ENCODE assay signal across 9 cellular contexts in genomic region chr11:83072689-83073242, GRCh38. TPM values are rescaled to one million over a fixed set of nuclear protein-coding genes. Genes with fewer than 3 reads are reported as not detected.
A peak's percentile ranks its signal among the peaks of the same experiment; 100 is the strongest.
DNase-seq lines count a peak whose midpoint lies in the region; TF ChIP-seq lines count a peak whose summit lies in the region.
"Had no signal": no experiment of that assay in that cellular context is flagged by ENCODE, and none has a peak within 500 bp of the region (broad histone marks: within the 10 kb centered on the region; RNA-seq: fewer than 3 reads in every experiment).

No MANE protein-coding gene starts in this region.

- H3K4me2 ChIP-seq in OCI-LY7 (ENCODE audit: low read length), result peak overlapping the region; percentile 75

- H3K4me3 ChIP-seq in GM12875 (ENCODE audit: low read depth, low read length) (peak overlapping the region; percentile 83), OCI-LY7 (ENCODE audit: low read depth, low read length, poor library complexity, severe bottlenecking) (peak overlapping the region; percentile 86), fibroblast of pulmonary artery (replicated peaks; ENCODE audit: low read depth, low read length) (peak overlapping the region; percentile 92), skeletal muscle cell (ENCODE audit: low read depth, low read length) (peak overlapping the region; percentile 89)

- H4K20me1 ChIP-seq in OCI-LY7 (ENCODE audit: insufficient read depth, low read length), result no peaks in the 10 kb centered on the region

- H3K27ac Mint-ChIP-seq in nephron progenitor cell, result no peak overlapping the region
- H3K27ac Mint-ChIP-seq in activated T-cell treated with anti-CD3 and anti-CD28 coated beads, Interleukin-2, amount 50 U/mL, for 24 hours, result no peak overlapping the region

- H3K9me3 Mint-ChIP-seq in nephron progenitor cell, result no peaks in the 10 kb centered on the region
- no peaks in the 10 kb centered on the region for H3K9me3 Mint-ChIP-seq in activated T-cell treated with anti-CD3 and anti-CD28 coated beads, Interleukin-2, amount 50 U/mL, for 24 hours

- H3K27ac ChIP-seq in OCI-LY7 (ENCODE audit: low read depth, low read length, poor library complexity, severe bottlenecking), result peak overlapping the region; percentile 64

- H3K4me3 Mint-ChIP-seq in nephron progenitor cell, result no peak overlapping the region
- no peak overlapping the region for H3K4me3 Mint-ChIP-seq in activated T-cell treated with anti-CD3 and anti-CD28 coated beads, Interleukin-2, amount 50 U/mL, for 24 hours

- no peak for TF ChIP-seq CTCF in GM12875 (IDR thresholded peaks at IDR 0.05; ENCODE audit: borderline replicate concordance, insufficient read depth, low read depth, low read length)
- no peak for TF ChIP-seq CTCF in OCI-LY7 (conservative IDR thresholded peaks at IDR 0.05; ENCODE audit: low read length)
- TF ChIP-seq CTCF in fibroblast of pulmonary artery (IDR thresholded peaks at IDR 0.05; ENCODE audit: low read length, missing control alignments), result no peak
- no peak for TF ChIP-seq CTCF in nephron progenitor cell (IDR thresholded peaks at IDR 0.05)
- TF ChIP-seq CTCF in GM10266 (IDR thresholded peaks at IDR 0.05; ENCODE audit: control insufficient read depth, insufficient read depth, low read depth, missing control alignments), result no peak

- intact Hi-C loops in OCI-LY7 (cut with micrococcal nuclease; ENCODE audit: unreplicated experiment), result loop anchor here (5.0 kb wide), 1 partner anchor 215 kb away; the partner anchor contains the start of gene CCDC90B

- no peaks in the 10 kb centered on the region for H3K27me3 Mint-ChIP-seq in nephron progenitor cell (ENCODE audit: low read depth, poor library complexity)
- H3K27me3 Mint-ChIP-seq in activated T-cell treated with anti-CD3 and anti-CD28 coated beads, Interleukin-2, amount 50 U/mL, for 24 hours, result no peaks in the 10 kb centered on the region

- no peaks in the 10 kb centered on the region for H3K9me3 ChIP-seq in OCI-LY7 (ENCODE audit: low read length)

- H3K36me3 ChIP-seq in OCI-LY7 (ENCODE audit: insufficient read depth, low read length), result peaks cover 52% of the 10 kb centered on the region

- POLR2A ChIA-PET in OCI-LY7 (lab: Charles Lee), result interaction anchor here (1.0 to 1.6 kb wide), 9 partner anchors 12 to 171 kb away, joined by 3 to 9 read pairs (median 3); partner anchors contain the start of genes DDIAS and PCF11

- peaks cover 30% of the 10 kb centered on the region for H3K4me1 ChIP-seq in OCI-LY7 (ENCODE audit: insufficient read depth, low read length, poor library complexity, severe bottlenecking)

- peaks cover 28% of the 10 kb centered on the region for H3K36me3 Mint-ChIP-seq in nephron progenitor cell (ENCODE audit: low read depth)
- peaks cover 34% of the 10 kb centered on the region for H3K36me3 Mint-ChIP-seq in activated T-cell treated with anti-CD3 and anti-CD28 coated beads, Interleukin-2, amount 50 U/mL, for 24 hours (ENCODE audit: low read depth)

- peaks cover 70% of the 10 kb centered on the region for H3K79me2 ChIP-seq in OCI-LY7 (ENCODE audit: insufficient read depth, low read depth, low read length)

- DNase-seq in OCI-LY7 (ENCODE audit: low spot score), result peak; percentile 33
- no peak for DNase-seq in fibroblast of pulmonary artery (ENCODE audit: low read depth)
- no peak for DNase-seq in skeletal muscle cell (ENCODE audit: low read depth)
- no peak for DNase-seq in anterior cingulate cortex (lab: John Stamatoyannopoulos, UW)
- no peak for DNase-seq in nephron progenitor cell
- DNase-seq in GM10266 (ENCODE audit: extremely low spot score), result no peak
- no peak for DNase-seq in activated T-cell treated with anti-CD3 and anti-CD28 coated beads, Interleukin-2, amount 50 U/mL, for 24 hours
- DNase-seq: stimulated activated CD4-positive, alpha-beta T cell treated with anti-CD3 and anti-CD28 coated beads, Interleukin-4, amount 100 ng/mL, for 1 hour had no signal

- CTCF ChIA-PET in OCI-LY7 (lab: Charles Lee; ENCODE audit: unreplicated experiment), result no interaction called here

- no peaks in the 10 kb centered on the region for H3K9me2 ChIP-seq in OCI-LY7 (ENCODE audit: insufficient read depth, low read length)

- H2AFZ ChIP-seq in OCI-LY7 (ENCODE audit: low read length), result no peak overlapping the region; the same call in 1 of the 2 replicates

- peaks cover 4% of the 10 kb centered on the region for H3K4me1 Mint-ChIP-seq in nephron progenitor cell
- peaks cover 37% of the 10 kb centered on the region for H3K4me1 Mint-ChIP-seq in activated T-cell treated with anti-CD3 and anti-CD28 coated beads, Interleukin-2, amount 50 U/mL, for 24 hours (ENCODE audit: low read depth)

- BruUV-seq in OCI-LY7 (replicated peaks; lab: Mats Ljungman, UMichigan), result no TSS peak

RNA-seq across cellular contexts. Expression of gene RAB30, which starts 1.1 kb away (rescaled TPM):
- 27.1 and 33.3 TPM in 2 replicates for total RNA-seq in OCI-LY7 (2014; rRNA removed; shearing (Covaris generic))
- 132 TPM in 2 replicates for total RNA-seq in OCI-LY7 (2022)
